In the genomic region with DNA sequence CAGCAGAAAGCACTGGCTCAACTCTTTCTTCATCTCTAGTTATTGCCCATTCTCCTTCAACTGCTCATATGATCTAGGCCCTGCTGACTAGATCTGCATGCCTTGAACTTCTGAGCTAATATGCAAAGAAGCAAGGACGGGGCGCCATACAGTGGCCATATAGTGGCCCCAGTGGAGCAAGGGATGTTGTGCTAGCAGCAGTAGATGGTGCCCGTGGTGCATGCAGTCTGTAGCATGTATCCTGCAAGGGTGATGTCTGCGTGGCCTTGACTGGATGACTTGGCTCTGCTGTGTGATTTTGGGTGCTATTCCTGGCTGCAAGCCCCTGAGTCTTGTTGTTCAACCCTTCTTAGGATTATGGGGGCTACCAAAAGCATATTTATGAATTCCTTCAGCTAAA, we compare ENCODE assay signal across 1 cellular context.
TF ChIP-seq lines count a peak whose summit lies in the region.

No MANE protein-coding gene starts in this region.

TF ChIP-seq in HEK293, 187 proteins besides CTCF, POLR2A, EP300 and RAD21 (continued from another document):
- TF ChIP-seq, protein P1, sequence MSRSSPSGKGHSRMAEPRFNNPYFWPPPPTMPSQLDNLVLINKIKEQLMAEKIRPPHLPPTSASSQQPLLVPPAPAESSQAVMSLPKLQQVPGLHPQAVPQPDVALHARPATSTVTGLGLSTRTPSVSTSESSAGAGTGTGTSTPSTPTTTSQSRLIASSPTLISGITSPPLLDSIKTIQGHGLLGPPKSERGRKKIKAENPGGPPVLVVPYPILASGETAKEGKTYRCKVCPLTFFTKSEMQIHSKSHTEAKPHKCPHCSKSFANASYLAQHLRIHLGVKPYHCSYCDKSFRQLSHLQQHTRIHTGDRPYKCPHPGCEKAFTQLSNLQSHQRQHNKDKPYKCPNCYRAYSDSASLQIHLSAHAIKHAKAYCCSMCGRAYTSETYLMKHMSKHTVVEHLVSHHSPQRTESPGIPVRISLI (tag by site-specific recombination; IDR thresholded peaks at IDR 0.05) = no peak
- TF ChIP-seq ZNF610 (tag by site-specific recombination; IDR thresholded peaks at IDR 0.05; ENCODE audit: borderline replicate concordance) (no peak), ZNF747 (tag by site-specific recombination; IDR thresholded peaks at IDR 0.05) (no peak), ZBTB48 (tag by site-specific recombination; IDR thresholded peaks at IDR 0.05) (no peak), YY2 (tag by site-specific recombination; IDR thresholded peaks at IDR 0.05) (no peak), ZSCAN16 (tag by site-specific recombination; IDR thresholded peaks at IDR 0.05) (no peak), ZBTB8A (tag by site-specific recombination; IDR thresholded peaks at IDR 0.05) (no peak), ZNF830 (tag by site-specific recombination; IDR thresholded peaks at IDR 0.05; ENCODE audit: low read depth) (no peak), ZNF202 (tag by site-specific recombination; IDR thresholded peaks at IDR 0.05; ENCODE audit: borderline replicate concordance) (no peak)
- TF ChIP-seq, protein P2, sequence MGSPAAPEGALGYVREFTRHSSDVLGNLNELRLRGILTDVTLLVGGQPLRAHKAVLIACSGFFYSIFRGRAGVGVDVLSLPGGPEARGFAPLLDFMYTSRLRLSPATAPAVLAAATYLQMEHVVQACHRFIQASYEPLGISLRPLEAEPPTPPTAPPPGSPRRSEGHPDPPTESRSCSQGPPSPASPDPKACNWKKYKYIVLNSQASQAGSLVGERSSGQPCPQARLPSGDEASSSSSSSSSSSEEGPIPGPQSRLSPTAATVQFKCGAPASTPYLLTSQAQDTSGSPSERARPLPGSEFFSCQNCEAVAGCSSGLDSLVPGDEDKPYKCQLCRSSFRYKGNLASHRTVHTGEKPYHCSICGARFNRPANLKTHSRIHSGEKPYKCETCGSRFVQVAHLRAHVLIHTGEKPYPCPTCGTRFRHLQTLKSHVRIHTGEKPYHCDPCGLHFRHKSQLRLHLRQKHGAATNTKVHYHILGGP (tag by site-specific recombination; IDR thresholded peaks at IDR 0.05) = no peak
- TF ChIP-seq, protein P3, sequence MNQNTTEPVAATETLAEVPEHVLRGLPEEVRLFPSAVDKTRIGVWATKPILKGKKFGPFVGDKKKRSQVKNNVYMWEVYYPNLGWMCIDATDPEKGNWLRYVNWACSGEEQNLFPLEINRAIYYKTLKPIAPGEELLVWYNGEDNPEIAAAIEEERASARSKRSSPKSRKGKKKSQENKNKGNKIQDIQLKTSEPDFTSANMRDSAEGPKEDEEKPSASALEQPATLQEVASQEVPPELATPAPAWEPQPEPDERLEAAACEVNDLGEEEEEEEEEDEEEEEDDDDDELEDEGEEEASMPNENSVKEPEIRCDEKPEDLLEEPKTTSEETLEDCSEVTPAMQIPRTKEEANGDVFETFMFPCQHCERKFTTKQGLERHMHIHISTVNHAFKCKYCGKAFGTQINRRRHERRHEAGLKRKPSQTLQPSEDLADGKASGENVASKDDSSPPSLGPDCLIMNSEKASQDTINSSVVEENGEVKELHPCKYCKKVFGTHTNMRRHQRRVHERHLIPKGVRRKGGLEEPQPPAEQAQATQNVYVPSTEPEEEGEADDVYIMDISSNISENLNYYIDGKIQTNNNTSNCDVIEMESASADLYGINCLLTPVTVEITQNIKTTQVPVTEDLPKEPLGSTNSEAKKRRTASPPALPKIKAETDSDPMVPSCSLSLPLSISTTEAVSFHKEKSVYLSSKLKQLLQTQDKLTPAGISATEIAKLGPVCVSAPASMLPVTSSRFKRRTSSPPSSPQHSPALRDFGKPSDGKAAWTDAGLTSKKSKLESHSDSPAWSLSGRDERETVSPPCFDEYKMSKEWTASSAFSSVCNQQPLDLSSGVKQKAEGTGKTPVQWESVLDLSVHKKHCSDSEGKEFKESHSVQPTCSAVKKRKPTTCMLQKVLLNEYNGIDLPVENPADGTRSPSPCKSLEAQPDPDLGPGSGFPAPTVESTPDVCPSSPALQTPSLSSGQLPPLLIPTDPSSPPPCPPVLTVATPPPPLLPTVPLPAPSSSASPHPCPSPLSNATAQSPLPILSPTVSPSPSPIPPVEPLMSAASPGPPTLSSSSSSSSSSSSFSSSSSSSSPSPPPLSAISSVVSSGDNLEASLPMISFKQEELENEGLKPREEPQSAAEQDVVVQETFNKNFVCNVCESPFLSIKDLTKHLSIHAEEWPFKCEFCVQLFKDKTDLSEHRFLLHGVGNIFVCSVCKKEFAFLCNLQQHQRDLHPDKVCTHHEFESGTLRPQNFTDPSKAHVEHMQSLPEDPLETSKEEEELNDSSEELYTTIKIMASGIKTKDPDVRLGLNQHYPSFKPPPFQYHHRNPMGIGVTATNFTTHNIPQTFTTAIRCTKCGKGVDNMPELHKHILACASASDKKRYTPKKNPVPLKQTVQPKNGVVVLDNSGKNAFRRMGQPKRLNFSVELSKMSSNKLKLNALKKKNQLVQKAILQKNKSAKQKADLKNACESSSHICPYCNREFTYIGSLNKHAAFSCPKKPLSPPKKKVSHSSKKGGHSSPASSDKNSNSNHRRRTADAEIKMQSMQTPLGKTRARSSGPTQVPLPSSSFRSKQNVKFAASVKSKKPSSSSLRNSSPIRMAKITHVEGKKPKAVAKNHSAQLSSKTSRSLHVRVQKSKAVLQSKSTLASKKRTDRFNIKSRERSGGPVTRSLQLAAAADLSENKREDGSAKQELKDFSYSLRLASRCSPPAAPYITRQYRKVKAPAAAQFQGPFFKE (tag by site-specific recombination; IDR thresholded peaks at IDR 0.05; ENCODE audit: borderline replicate concordance) = no peak
- TF ChIP-seq, protein P4, sequence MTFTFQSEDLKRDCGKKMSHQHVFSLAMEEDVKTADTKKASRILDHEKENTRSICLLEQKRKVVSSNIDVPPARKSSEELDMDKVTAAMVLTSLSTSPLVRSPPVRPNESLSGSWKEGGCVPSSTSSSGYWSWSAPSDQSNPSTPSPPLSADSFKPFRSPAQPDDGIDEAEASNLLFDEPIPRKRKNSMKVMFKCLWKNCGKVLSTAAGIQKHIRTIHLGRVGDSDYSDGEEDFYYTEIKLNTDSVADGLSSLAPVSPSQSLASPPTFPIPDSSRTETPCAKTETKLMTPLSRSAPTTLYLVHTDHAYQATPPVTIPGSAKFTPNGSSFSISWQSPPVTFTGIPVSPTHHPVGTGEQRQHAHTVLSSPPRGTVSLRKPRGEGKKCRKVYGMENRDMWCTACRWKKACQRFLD (tag by site-specific recombination; IDR thresholded peaks at IDR 0.05) = no peak
